8 cellular contexts compared by ENCODE assay signal in the genomic region with DNA sequence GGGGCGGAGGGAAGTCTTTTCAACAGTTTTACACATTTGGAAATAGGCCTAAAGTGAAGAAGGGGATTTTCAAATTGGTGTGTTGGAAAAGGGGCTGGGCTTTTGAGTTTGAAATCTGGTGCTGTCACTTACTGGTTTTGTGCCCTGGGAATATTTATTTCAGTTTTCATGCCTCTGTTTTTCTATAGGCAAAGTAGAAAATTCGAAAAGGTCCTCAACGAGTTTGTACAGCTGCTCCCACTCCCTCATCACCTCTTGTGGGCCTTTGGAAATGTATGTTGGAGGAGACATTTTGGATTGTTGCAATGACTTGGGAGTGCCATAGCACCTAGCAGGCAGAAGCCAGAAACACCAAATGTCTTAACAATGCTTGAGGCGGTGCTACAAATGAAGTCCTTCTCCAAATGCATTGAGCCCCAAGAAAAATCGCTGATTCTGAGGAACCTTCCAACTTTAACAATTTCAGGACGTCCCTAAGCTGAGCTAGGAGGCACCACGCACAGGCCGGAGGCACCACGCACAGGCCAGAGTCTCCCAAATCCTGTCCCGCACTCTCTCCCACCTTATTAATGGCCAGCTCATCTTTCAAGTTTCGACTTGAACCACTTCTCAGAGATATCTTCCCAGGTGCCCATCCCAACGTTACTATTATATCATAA. TPM values are rescaled to one million over a fixed set of nuclear protein-coding genes. Genes with fewer than 3 reads are reported as not detected.
DNase-seq lines count a peak whose midpoint lies in the region; ATAC-seq, FAIRE-seq and TF ChIP-seq lines count a peak whose summit lies in the region.

No MANE protein-coding gene starts in this region.

- FAIRE-seq in astrocyte (lab: Jason Lieb, UNC), result no peak
- FAIRE-seq in HepG2 (lab: Jason Lieb, UNC), result no peak

- H3K9me3 ChIP-seq in astrocyte (ENCODE audit: insufficient read depth, low read depth, low read length), result no peaks in the 10 kb centered on the region
- peaks cover 5% of the 10 kb centered on the region; the same call in 1 of the 2 replicates for H3K9me3 ChIP-seq in HepG2 (ENCODE audit: low read length)
- no peaks in the 10 kb centered on the region for H3K9me3 ChIP-seq in thyroid gland

- no peak for TF ChIP-seq RAD21 in HepG2 (CRISPR knock-in tag; IDR thresholded peaks at IDR 0.05)

- TF ChIP-seq POLR2A in HepG2 (IDR thresholded peaks at IDR 0.05; ENCODE audit: insufficient read depth in 1 of 2, low read depth in 2 of 2, low read length in 2 of 2) (no peak), thyroid gland (IDR thresholded peaks at IDR 0.05) (no peak)

- peaks cover 5% of the 10 kb centered on the region for H3K4me1 ChIP-seq in astrocyte (ENCODE audit: insufficient read depth, low read length)
- H3K4me1 ChIP-seq in HepG2 (ENCODE audit: insufficient read depth, low read length), result peaks cover 17% of the 10 kb centered on the region
- peaks cover 14 to 15% of the 10 kb centered on the region in 2 donors for H3K4me1 ChIP-seq in thyroid gland

- H4K20me1 ChIP-seq in astrocyte (ENCODE audit: insufficient read depth, low read length) (peaks cover 8% of the 10 kb centered on the region), HepG2 (ENCODE audit: insufficient read depth, low read length) (no peaks in the 10 kb centered on the region)

- no peak for TF ChIP-seq EP300 in HepG2 (IDR thresholded peaks at IDR 0.05; ENCODE audit: low read depth in 2 of 2, low read length in 2 of 2)
- no peak for TF ChIP-seq EP300 in HepG2 (CRISPR knock-in tag; IDR thresholded peaks at IDR 0.05; ENCODE audit: borderline replicate concordance)

- POLR2A ChIA-PET in HepG2 (lab: Yijun Ruan, JAX), result interaction anchor here (0.7 to 1.2 kb wide), 3 partner anchors 27 to 146 kb away, joined by 3 read pairs; no protein-coding TSS in a partner anchor

- peak overlapping the region; percentile 82 for H3K27ac Mint-ChIP-seq in astrocyte (ENCODE audit: unreplicated experiment)

- H3K79me2 ChIP-seq in astrocyte (ENCODE audit: insufficient read depth, low read length) (peaks cover 42% of the 10 kb centered on the region), HepG2 (ENCODE audit: insufficient read depth, low read length) (peaks cover 17% of the 10 kb centered on the region)

- CTCF ChIA-PET in HepG2 (lab: Yijun Ruan, JAX; ENCODE audit: low intra/inter-chr PET ratio, low total read pairs), result no interaction called here

- peaks cover 3% of the 10 kb centered on the region for H3K27me3 Mint-ChIP-seq in astrocyte (ENCODE audit: low read depth, unreplicated experiment)

- H2AFZ ChIP-seq in astrocyte (ENCODE audit: low read depth, low read length) (peak overlapping the region; percentile 67), HepG2 (ENCODE audit: low read length) (peak overlapping the region; percentile 71)

- WGBS in HepG2 (ENCODE audit: low lambda C conversion rate), result 92% methylated on average over 11 of the region's 12 CpGs
- 65 to 68% methylated on average over 12 of the region's 12 CpGs for WGBS in thyroid gland, 2 donors

- H3K4me1 Mint-ChIP-seq in astrocyte (ENCODE audit: low read depth, unreplicated experiment), result peaks cover 10% of the 10 kb centered on the region

- no peaks in the 10 kb centered on the region for H3K27me3 ChIP-seq in astrocyte (ENCODE audit: insufficient read depth, low read length)
- peaks cover 0 to 17% of the 10 kb centered on the region in 2 experiments; a peak in 3 of 5 replicates for H3K27me3 ChIP-seq in HepG2 (ENCODE audit: control insufficient read depth in 1 of 2, insufficient read depth in 2 of 2, low read length in 2 of 2)
- H3K27me3 ChIP-seq in thyroid gland, result no peaks in the 10 kb centered on the region

- BruUV-seq in HepG2 (replicated peaks; lab: Mats Ljungman, UMichigan), result no TSS peak

- intact Hi-C loops in HepG2 (cut with micrococcal nuclease; ENCODE audit: unreplicated experiment) (no loop called here), thyroid gland (cut with DNase I) (no loop called here)

- TF ChIP-seq CTCF in astrocyte (IDR thresholded peaks at IDR 0.05; ENCODE audit: insufficient read depth, low read depth, low read length), result no peak
- TF ChIP-seq CTCF in HepG2 (CRISPR knock-in tag; IDR thresholded peaks at IDR 0.05), result no peak
- TF ChIP-seq CTCF in thyroid gland (IDR thresholded peaks at IDR 0.05), result no peak

- H3K4me3 ChIP-seq in astrocyte (ENCODE audit: insufficient read depth, low read depth, low read length), result peak overlapping the region; percentile 98
- H3K4me3 ChIP-seq in HepG2 (replicated peaks in 1 of 3; ENCODE audit: insufficient read depth in 1 of 3, low read depth in 2 of 3, low read length in 3 of 3), result peak overlapping the region; percentile 80 to 95 (median 86); a peak in 3 of 6 replicates
- peak overlapping the region in 1 of 3 donors; percentile 88 for H3K4me3 ChIP-seq in thyroid gland (replicated peaks in 1 of 3)

- peak overlapping the region; percentile 95 for H3K4me3 Mint-ChIP-seq in astrocyte (ENCODE audit: unreplicated experiment)

- in situ Hi-C loops in HepG2 (cut with HindIII; ENCODE audit: extremely low pct_ligation_motif_present, low pct_unique_long_range_greater_than_20kb), result no loop called here

- H3K9ac ChIP-seq in astrocyte (ENCODE audit: low read length), result peak overlapping the region; percentile 99
- no peak overlapping the region for H3K9ac ChIP-seq in HepG2 (ENCODE audit: insufficient read depth, low read depth, low read length)

- DNase-seq in activated CD4-positive, CD25-positive, alpha-beta regulatory T cell treated with anti-CD3 and anti-CD28 coated beads, Interleukin-2, amount 50 U/mL, for 72 hours, result peak; percentile 31
- no peak for DNase-seq in activated CD4-positive, CD25-positive, alpha-beta regulatory T cell (lab: John Stamatoyannopoulos, UW)
- DNase-seq in astrocyte (ENCODE audit: low read depth) (no peak), HepG2 (ENCODE audit: low spot score) (no peak), thyroid gland (no peak), AG08396 (ENCODE audit: low spot score) (no peak), iPS-NIHi7 (ENCODE audit: extremely low spot score) (no peak)

- H3K4me2 ChIP-seq in astrocyte (ENCODE audit: low read length) (peak overlapping the region; percentile 96), HepG2 (ENCODE audit: low read depth, low read length) (peak overlapping the region; percentile 67)

- H3K27ac ChIP-seq in astrocyte (ENCODE audit: low read depth, low read length), result peak overlapping the region; percentile 96
- H3K27ac ChIP-seq in HepG2 (ENCODE audit: extremely low read length, insufficient read depth, low read length), result no peak overlapping the region
- H3K27ac ChIP-seq in thyroid gland, result peak overlapping the region; percentile 73 to 96 (median 91)

- H3K36me3 ChIP-seq in astrocyte (ENCODE audit: insufficient read depth, low read length) (peaks cover 4% of the 10 kb centered on the region), HepG2 (replicated peaks in 1 of 2; ENCODE audit: control insufficient read depth in 1 of 2, insufficient read depth in 2 of 2, low read length in 2 of 2) (peaks cover 2 to 18% of the 10 kb centered on the region in 2 experiments), thyroid gland (peaks cover 0 to 12% of the 10 kb centered on the region in 2 donors)

- H3K36me3 Mint-ChIP-seq in astrocyte (ENCODE audit: low read depth, unreplicated experiment), result peaks cover 8% of the 10 kb centered on the region

- no peaks in the 10 kb centered on the region for H3K9me3 Mint-ChIP-seq in astrocyte (ENCODE audit: unreplicated experiment)

- no peak for ATAC-seq in HepG2
- no peak for ATAC-seq in HG03196 (IDR thresholded peaks at IDR 0.05; ENCODE audit: unreplicated experiment)

TF ChIP-seq in HepG2, 621 proteins besides CTCF, POLR2A, EP300 and RAD21 (continues in another document):
- TF ChIP-seq, protein P1, sequence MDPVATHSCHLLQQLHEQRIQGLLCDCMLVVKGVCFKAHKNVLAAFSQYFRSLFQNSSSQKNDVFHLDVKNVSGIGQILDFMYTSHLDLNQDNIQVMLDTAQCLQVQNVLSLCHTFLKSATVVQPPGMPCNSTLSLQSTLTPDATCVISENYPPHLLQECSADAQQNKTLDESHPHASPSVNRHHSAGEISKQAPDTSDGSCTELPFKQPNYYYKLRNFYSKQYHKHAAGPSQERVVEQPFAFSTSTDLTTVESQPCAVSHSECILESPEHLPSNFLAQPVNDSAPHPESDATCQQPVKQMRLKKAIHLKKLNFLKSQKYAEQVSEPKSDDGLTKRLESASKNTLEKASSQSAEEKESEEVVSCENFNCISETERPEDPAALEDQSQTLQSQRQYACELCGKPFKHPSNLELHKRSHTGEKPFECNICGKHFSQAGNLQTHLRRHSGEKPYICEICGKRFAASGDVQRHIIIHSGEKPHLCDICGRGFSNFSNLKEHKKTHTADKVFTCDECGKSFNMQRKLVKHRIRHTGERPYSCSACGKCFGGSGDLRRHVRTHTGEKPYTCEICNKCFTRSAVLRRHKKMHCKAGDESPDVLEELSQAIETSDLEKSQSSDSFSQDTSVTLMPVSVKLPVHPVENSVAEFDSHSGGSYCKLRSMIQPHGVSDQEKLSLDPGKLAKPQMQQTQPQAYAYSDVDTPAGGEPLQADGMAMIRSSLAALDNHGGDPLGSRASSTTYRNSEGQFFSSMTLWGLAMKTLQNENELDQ (CRISPR knock-in tag; IDR thresholded peaks at IDR 0.05; ENCODE audit: borderline replicate concordance), result no peak
- TF ChIP-seq ZFAT (CRISPR knock-in tag; conservative IDR thresholded peaks at IDR 0.05), result no peak

RNA-seq across cellular contexts. Expression of a gene that starts 0.6 kb away (rescaled TPM):
- total RNA-seq in astrocyte, result 61.4 and 71.5 TPM in 2 replicates
- total RNA-seq in HepG2 (2016; rRNA removed; fragmentation: Illumina TruSeq; extraction: Trizol), result 48.5 and 61.8 TPM in 2 replicates
- 4.0 and 5.4 TPM in 2 replicates for total RNA-seq in HepG2 (2016; cell fraction: cytosol; rRNA removed; fragmentation: Illumina TruSeq; extraction: Trizol; ENCODE audit: low read depth)
- total RNA-seq in HepG2 (2016; cell fraction: insoluble cytoplasmic fraction; rRNA removed; fragmentation: Illumina TruSeq; extraction: Trizol), result 39.5 and 65.0 TPM in 2 replicates
- 21.6 and 23.1 TPM in 2 replicates for total RNA-seq in HepG2 (2016; cell fraction: membrane; rRNA removed; fragmentation: Illumina TruSeq; extraction: Trizol)
- total RNA-seq in HepG2 (2016; cell fraction: nucleus; rRNA removed; fragmentation: Illumina TruSeq; extraction: Trizol), result 23.3 and 26.3 TPM in 2 replicates
- 24.4 and 25.9 TPM in 2 replicates for polyA plus RNA-seq in HepG2 (2011; rRNA removed)
- 23.8 and 62.0 TPM in 2 replicates for polyA plus RNA-seq in HepG2 (2011; cell fraction: cytosol; rRNA removed)
- 43.6 and 62.6 TPM in 2 replicates for polyA plus RNA-seq in HepG2 (2011; cell fraction: nucleus; rRNA removed)
- 14.3 and 21.4 TPM in 2 replicates for polyA plus RNA-seq in HepG2 (2012)
- 2.4 and 3.3 TPM in 2 replicates for polyA plus RNA-seq in HepG2 (2016; cell fraction: cytosol; fragmentation: Illumina TruSeq; extraction: Trizol; ENCODE audit: low read depth)
- polyA plus RNA-seq in HepG2 (2016; cell fraction: insoluble cytoplasmic fraction; fragmentation: Illumina TruSeq; extraction: Trizol; ENCODE audit: low read depth), result 41.3 and 47.7 TPM in 2 replicates
- 10.0 and 11.0 TPM in 2 replicates for polyA plus RNA-seq in HepG2 (2016; cell fraction: membrane; fragmentation: Illumina TruSeq; extraction: Trizol; ENCODE audit: low read depth)
- 14.2 and 15.8 TPM in 2 replicates for polyA plus RNA-seq in HepG2 (2016; cell fraction: nucleus; fragmentation: Illumina TruSeq; extraction: Trizol; ENCODE audit: insufficient read depth, low read depth)
- 38.9 and 73.5 TPM in 2 replicates for polyA minus RNA-seq in HepG2 (2011; rRNA and poly(A)+ RNA removed; ENCODE audit: low replicate concordance)
- 20.3 and 42.4 TPM in 2 replicates for polyA minus RNA-seq in HepG2 (2011; cell fraction: cytosol; rRNA and poly(A)+ RNA removed)
- polyA minus RNA-seq in HepG2 (2011; cell fraction: nucleus; rRNA and poly(A)+ RNA removed), result 14.2 and 21.1 TPM in 2 replicates
- 100 to 1,000 TPM in 1 of 4 donors, 10 to 100 TPM in 3; 63.2 to 269 (median 70.6) TPM for total RNA-seq in thyroid gland
